In genomic region chr1:234270581-234271242, GRCh38 we compare ENCODE assay signal across 22 cellular contexts.
DNase-seq lines count a peak whose midpoint lies in the region; ATAC-seq lines count a peak whose summit lies in the region.
"Had no signal": no experiment of that assay in that cellular context is flagged by ENCODE, and none has a peak within 500 bp of the region (broad histone marks: within the 10 kb centered on the region; RNA-seq: fewer than 3 reads in every experiment).

No MANE protein-coding gene starts in this region.

- no peaks in the 10 kb centered on the region for H3K9me3 Mint-ChIP-seq in activated CD8-positive, alpha-beta memory T cell treated with anti-CD3 and anti-CD28 coated beads, Interleukin-2, amount 10 ng/mL, durations not matched to agents 7 days and 5 days (ENCODE audit: low read depth)
- no peaks in the 10 kb centered on the region for H3K9me3 Mint-ChIP-seq in activated naive CD8-positive, alpha-beta T cell treated with anti-CD3 and anti-CD28 coated beads, Interleukin-2, amount 10 ng/mL, durations not matched to agents 7 days and 5 days
- no peaks in the 10 kb centered on the region for H3K9me3 Mint-ChIP-seq in stimulated activated memory B cell treated with anti-CD40 and anti-IgM and Interleukin-4, amounts not matched to agents 10 μg/mL and 1 μg/mL and 100 μg/mL, for 72 hours
- H3K9me3 Mint-ChIP-seq: natural killer cell; stimulated activated naive B cell treated with anti-CD40 and anti-IgM and Interleukin-4, amounts not matched to agents 10 μg/mL and 1 μg/mL and 100 μg/mL, for 72 hours had no signal

- H3K9ac ChIP-seq in GM23248 = no peak overlapping the region

- ATAC-seq in activated CD8-positive, alpha-beta memory T cell treated with anti-CD3 and anti-CD28 coated beads, Interleukin-2, amount 10 ng/mL, durations not matched to agents 7 days and 5 days = peak; percentile 7
- ATAC-seq in activated naive CD8-positive, alpha-beta T cell treated with anti-CD3 and anti-CD28 coated beads, Interleukin-2, amount 10 ng/mL, durations not matched to agents 7 days and 5 days (ENCODE audit: low read depth) = no peak
- peak; percentile 31 for ATAC-seq in stimulated activated memory B cell treated with anti-CD40 and anti-IgM and Interleukin-4, amounts not matched to agents 10 μg/mL and 1 μg/mL and 100 μg/mL, for 72 hours
- ATAC-seq: natural killer cell, T-helper 17 cell, upper lobe of right lung, WTC11 had no signal

- H4K20me1 ChIP-seq in GM23248 (ENCODE audit: insufficient read depth) = no peaks in the 10 kb centered on the region

- H3K36me3 Mint-ChIP-seq in activated CD8-positive, alpha-beta memory T cell treated with anti-CD3 and anti-CD28 coated beads, Interleukin-2, amount 10 ng/mL, durations not matched to agents 7 days and 5 days = peaks cover 31% of the 10 kb centered on the region
- H3K36me3 Mint-ChIP-seq in activated naive CD8-positive, alpha-beta T cell treated with anti-CD3 and anti-CD28 coated beads, Interleukin-2, amount 10 ng/mL, durations not matched to agents 7 days and 5 days = peaks cover 58% of the 10 kb centered on the region
- H3K36me3 Mint-ChIP-seq in stimulated activated memory B cell treated with anti-CD40 and anti-IgM and Interleukin-4, amounts not matched to agents 10 μg/mL and 1 μg/mL and 100 μg/mL, for 72 hours = no peaks in the 10 kb centered on the region
- H3K36me3 Mint-ChIP-seq: natural killer cell; stimulated activated naive B cell treated with anti-CD40 and anti-IgM and Interleukin-4, amounts not matched to agents 10 μg/mL and 1 μg/mL and 100 μg/mL, for 72 hours; WTC11 had no signal

- peaks cover 36% of the 10 kb centered on the region for H3K4me1 Mint-ChIP-seq in activated CD8-positive, alpha-beta memory T cell treated with anti-CD3 and anti-CD28 coated beads, Interleukin-2, amount 10 ng/mL, durations not matched to agents 7 days and 5 days
- H3K4me1 Mint-ChIP-seq in activated naive CD8-positive, alpha-beta T cell treated with anti-CD3 and anti-CD28 coated beads, Interleukin-2, amount 10 ng/mL, durations not matched to agents 7 days and 5 days = peaks cover 22% of the 10 kb centered on the region
- H3K4me1 Mint-ChIP-seq in stimulated activated memory B cell treated with anti-CD40 and anti-IgM and Interleukin-4, amounts not matched to agents 10 μg/mL and 1 μg/mL and 100 μg/mL, for 72 hours = peaks cover 5% of the 10 kb centered on the region
- H3K4me1 Mint-ChIP-seq: natural killer cell, WTC11 had no signal

- H3K27me3 Mint-ChIP-seq in activated CD8-positive, alpha-beta memory T cell treated with anti-CD3 and anti-CD28 coated beads, Interleukin-2, amount 10 ng/mL, durations not matched to agents 7 days and 5 days = peaks cover 9% of the 10 kb centered on the region
- H3K27me3 Mint-ChIP-seq in activated naive CD8-positive, alpha-beta T cell treated with anti-CD3 and anti-CD28 coated beads, Interleukin-2, amount 10 ng/mL, durations not matched to agents 7 days and 5 days = no peaks in the 10 kb centered on the region
- H3K27me3 Mint-ChIP-seq in stimulated activated memory B cell treated with anti-CD40 and anti-IgM and Interleukin-4, amounts not matched to agents 10 μg/mL and 1 μg/mL and 100 μg/mL, for 72 hours = peaks cover 37% of the 10 kb centered on the region

- H3K27me3 ChIP-seq in GM23248 (replicated peaks; ENCODE audit: insufficient read depth) = no peaks in the 10 kb centered on the region
- H3K27me3 ChIP-seq: upper lobe of right lung had no signal

- no peak overlapping the region for H3K4me3 ChIP-seq in GM23248
- H3K4me3 ChIP-seq: skin epidermis, upper lobe of right lung had no signal

- no peaks in the 10 kb centered on the region for H3K36me3 ChIP-seq in GM23248 (ENCODE audit: low read depth)
- H3K36me3 ChIP-seq: upper lobe of right lung had no signal

- WGBS in GM23248 (ENCODE audit: low coverage in 1 of 2, low lambda C conversion rate in 2 of 2, missing lambda C conversion rate in 2 of 2), 2 experiments = 24 to 34% methylated on average over 6 of the region's 6 CpGs

- in situ Hi-C loops in GM23248 (cut with MboI) = no loop called here

- DNase-seq in activated CD8-positive, alpha-beta memory T cell treated with anti-CD3 and anti-CD28 coated beads, Interleukin-2, amount 10 ng/mL, durations not matched to agents 7 days and 5 days = no peak
- DNase-seq in activated CD8-positive, alpha-beta memory T cell treated with anti-CD3 and anti-CD28 coated beads for 24 hours = no peak
- DNase-seq in GM23248 = peak; percentile 28
- DNase-seq in activated naive CD8-positive, alpha-beta T cell treated with anti-CD3 and anti-CD28 coated beads, Interleukin-2, amount 10 ng/mL, durations not matched to agents 7 days and 5 days = no peak
- DNase-seq in AG08395 (ENCODE audit: low spot score) = no peak
- DNase-seq in NCI-H1436 (lab: John Stamatoyannopoulos, UW) = no peak
- DNase-seq in ecto neural progenitor cell (ENCODE audit: low spot score) = no peak
- DNase-seq: amygdala; DND-41; erythroblast; Karpas-422; mammary epithelial cell; natural killer cell; NCI-H1417; NCI-H226; Right ventricle myocardium superior; stimulated activated naive B cell treated with anti-CD40 and anti-IgM and Interleukin-4, amounts not matched to agents 10 μg/mL and 1 μg/mL and 100 μg/mL, for 72 hours; T-helper 17 cell; upper lobe of right lung had no signal

- no peaks in the 10 kb centered on the region for H3K4me1 ChIP-seq in GM23248 (ENCODE audit: insufficient read depth)
- H3K4me1 ChIP-seq: upper lobe of right lung had no signal

- peak overlapping the region; percentile 2 for H3K4me3 Mint-ChIP-seq in activated CD8-positive, alpha-beta memory T cell treated with anti-CD3 and anti-CD28 coated beads, Interleukin-2, amount 10 ng/mL, durations not matched to agents 7 days and 5 days
- H3K4me3 Mint-ChIP-seq in activated naive CD8-positive, alpha-beta T cell treated with anti-CD3 and anti-CD28 coated beads, Interleukin-2, amount 10 ng/mL, durations not matched to agents 7 days and 5 days = peak overlapping the region; percentile 21
- H3K4me3 Mint-ChIP-seq in stimulated activated memory B cell treated with anti-CD40 and anti-IgM and Interleukin-4, amounts not matched to agents 10 μg/mL and 1 μg/mL and 100 μg/mL, for 72 hours = no peak overlapping the region
- H3K4me3 Mint-ChIP-seq: natural killer cell; stimulated activated naive B cell treated with anti-CD40 and anti-IgM and Interleukin-4, amounts not matched to agents 10 μg/mL and 1 μg/mL and 100 μg/mL, for 72 hours; T-helper 17 cell; WTC11 had no signal

- H3K27ac ChIP-seq in GM23248 = no peak overlapping the region
- H3K27ac ChIP-seq: skin epidermis, upper lobe of right lung had no signal

- H3K9me3 ChIP-seq in GM23248 (ENCODE audit: low read depth) = no peaks in the 10 kb centered on the region
- H3K9me3 ChIP-seq: upper lobe of right lung had no signal

- peak overlapping the region; percentile 57 for H3K27ac Mint-ChIP-seq in activated CD8-positive, alpha-beta memory T cell treated with anti-CD3 and anti-CD28 coated beads, Interleukin-2, amount 10 ng/mL, durations not matched to agents 7 days and 5 days
- H3K27ac Mint-ChIP-seq in activated naive CD8-positive, alpha-beta T cell treated with anti-CD3 and anti-CD28 coated beads, Interleukin-2, amount 10 ng/mL, durations not matched to agents 7 days and 5 days = peak overlapping the region; percentile 21
- no peak overlapping the region for H3K27ac Mint-ChIP-seq in stimulated activated memory B cell treated with anti-CD40 and anti-IgM and Interleukin-4, amounts not matched to agents 10 μg/mL and 1 μg/mL and 100 μg/mL, for 72 hours
- H3K27ac Mint-ChIP-seq: natural killer cell; stimulated activated naive B cell treated with anti-CD40 and anti-IgM and Interleukin-4, amounts not matched to agents 10 μg/mL and 1 μg/mL and 100 μg/mL, for 72 hours; T-helper 17 cell; WTC11 had no signal

- H3K4me2 ChIP-seq in GM23248 (ENCODE audit: unreplicated experiment) = no peak overlapping the region

- no peaks in the 10 kb centered on the region for H3F3A ChIP-seq in GM23248 (ENCODE audit: insufficient read depth)

- H2AFZ ChIP-seq in GM23248 = no peak overlapping the region

- H3K9me2 ChIP-seq in GM23248 (ENCODE audit: insufficient read depth) = no peaks in the 10 kb centered on the region

- POLR2A ChIA-PET in activated naive CD8-positive, alpha-beta T cell treated with anti-CD3 and anti-CD28 coated beads, Interleukin-2, amount 10 ng/mL, durations not matched to agents 7 days and 5 days (lab: Charles Lee) = no interaction called here

- CTCF ChIA-PET in activated CD8-positive, alpha-beta memory T cell treated with anti-CD3 and anti-CD28 coated beads, Interleukin-2, amount 10 ng/mL, durations not matched to agents 7 days and 5 days (lab: Charles Lee) = interaction anchor here (0.8 to 1.7 kb wide), 4 partner anchors 40 to 122 kb away, joined by 3 to 4 read pairs (median 4); no protein-coding TSS in a partner anchor

- H3K79me2 ChIP-seq in GM23248 (ENCODE audit: insufficient read depth) = no peaks in the 10 kb centered on the region
